ENCODE assay signal across 7 cellular contexts in the genomic region with DNA sequence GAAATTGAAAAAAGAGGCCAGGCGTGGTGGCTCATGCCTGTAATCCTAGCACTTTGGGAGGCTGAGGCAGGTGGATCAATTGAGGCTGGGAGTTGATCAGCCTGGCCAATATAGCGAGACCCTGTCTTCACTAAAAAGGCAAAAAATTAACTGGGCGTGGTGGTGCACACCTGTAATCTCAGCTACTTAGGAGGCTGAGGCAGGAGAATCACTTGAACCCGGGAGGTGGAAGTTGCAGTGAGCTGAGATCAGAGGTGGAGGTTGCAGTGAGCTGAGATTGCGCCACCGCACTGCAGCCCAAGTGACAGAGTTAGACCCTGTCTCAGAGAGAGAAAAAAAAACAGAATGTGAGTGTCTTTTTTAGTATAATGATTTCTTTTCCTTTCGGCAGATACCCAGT. TPM values are rescaled to one million over a fixed set of nuclear protein-coding genes. Genes with fewer than 3 reads are reported as not detected.
DNase-seq lines count a peak whose midpoint lies in the region; ATAC-seq and TF ChIP-seq lines count a peak whose summit lies in the region.
"Not testable (repeated sequence)": the region's sequence is repeated elsewhere in the genome, so short reads cannot be mapped to it uniquely, and the experiment has no call there.

No MANE protein-coding gene starts in this region.

- not testable (repeated sequence) for H3K9me3 Mint-ChIP-seq in CD4-positive, CD25-positive, alpha-beta regulatory T cell; activated CD4-positive, alpha-beta T cell treated with anti-CD3 and anti-CD28 coated beads, Interleukin-2, amount 10 ng/mL, durations not matched to agents 7 days and 5 days; activated naive CD4-positive, alpha-beta T cell treated with anti-CD3 and anti-CD28 coated beads, Interleukin-2, amount 10 ng/mL, durations not matched to agents 7 days and 5 days; neural progenitor cell

- not testable (repeated sequence) for ATAC-seq in CD4-positive, CD25-positive, alpha-beta regulatory T cell (ENCODE audit: low read depth in 2 of 2); left ventricle myocardium superior

- peak overlapping the region; percentile 8 to 92 (median 67) for H3K27ac Mint-ChIP-seq in CD4-positive, CD25-positive, alpha-beta regulatory T cell
- peak overlapping the region; percentile 41 for H3K27ac Mint-ChIP-seq in activated CD4-positive, alpha-beta T cell treated with anti-CD3 and anti-CD28 coated beads, Interleukin-2, amount 10 ng/mL, durations not matched to agents 7 days and 5 days
- not testable (repeated sequence) for H3K27ac Mint-ChIP-seq in activated naive CD4-positive, alpha-beta T cell treated with anti-CD3 and anti-CD28 coated beads, Interleukin-2, amount 10 ng/mL, durations not matched to agents 7 days and 5 days; neural progenitor cell

- peaks cover 20% of the 10 kb centered on the region for H3K36me3 ChIP-seq in CD4-positive, CD25-positive, alpha-beta regulatory T cell (ENCODE audit: control insufficient read depth, insufficient read depth, low read length)
- not testable (repeated sequence) for H3K36me3 ChIP-seq in KMS-11 (ENCODE audit: insufficient read depth); neural progenitor cell

- peaks cover 13% of the 10 kb centered on the region for H3K4me1 ChIP-seq in CD4-positive, CD25-positive, alpha-beta regulatory T cell (ENCODE audit: control insufficient read depth, insufficient read depth, low read length, poor library complexity, severe bottlenecking)
- H3K4me1 ChIP-seq in KMS-11 (ENCODE audit: low read depth, poor library complexity, severe bottlenecking): peaks cover 17% of the 10 kb centered on the region
- not testable (repeated sequence) for H3K4me1 ChIP-seq in neural progenitor cell

- POLR2A ChIA-PET in RWPE1 (lab: Yijun Ruan, JAX; ENCODE audit: low non-redundant PET); activated CD4-positive, alpha-beta T cell treated with anti-CD3 and anti-CD28 coated beads, Interleukin-2, amount 10 ng/mL, durations not matched to agents 7 days and 5 days (lab: Charles Lee): not testable (repeated sequence)

- not testable (repeated sequence) for H3K27ac ChIP-seq in CD4-positive, CD25-positive, alpha-beta regulatory T cell (ENCODE audit: insufficient read depth, low read length, poor library complexity, severe bottlenecking); KMS-11; neural progenitor cell
- peak overlapping the region; percentile 30; the same call in 1 of the 2 replicates for H3K27ac ChIP-seq in RWPE1

- H3K27me3 Mint-ChIP-seq in CD4-positive, CD25-positive, alpha-beta regulatory T cell; activated CD4-positive, alpha-beta T cell treated with anti-CD3 and anti-CD28 coated beads, Interleukin-2, amount 10 ng/mL, durations not matched to agents 7 days and 5 days; neural progenitor cell (ENCODE audit: insufficient read depth, low read depth): not testable (repeated sequence)
- H3K27me3 Mint-ChIP-seq in activated naive CD4-positive, alpha-beta T cell treated with anti-CD3 and anti-CD28 coated beads, Interleukin-2, amount 10 ng/mL, durations not matched to agents 7 days and 5 days: peaks cover 19% of the 10 kb centered on the region

- H3F3A ChIP-seq in neural progenitor cell (ENCODE audit: low read depth): not testable (repeated sequence)

- H3K36me3 Mint-ChIP-seq in CD4-positive, CD25-positive, alpha-beta regulatory T cell; neural progenitor cell: not testable (repeated sequence)
- peaks cover 15% of the 10 kb centered on the region for H3K36me3 Mint-ChIP-seq in activated CD4-positive, alpha-beta T cell treated with anti-CD3 and anti-CD28 coated beads, Interleukin-2, amount 10 ng/mL, durations not matched to agents 7 days and 5 days (ENCODE audit: low read depth)
- peaks cover 17% of the 10 kb centered on the region for H3K36me3 Mint-ChIP-seq in activated naive CD4-positive, alpha-beta T cell treated with anti-CD3 and anti-CD28 coated beads, Interleukin-2, amount 10 ng/mL, durations not matched to agents 7 days and 5 days

- peaks cover 12 to 48% (median 24%) of the 10 kb centered on the region in 4 donors for H3K4me1 Mint-ChIP-seq in CD4-positive, CD25-positive, alpha-beta regulatory T cell
- peaks cover 33% of the 10 kb centered on the region for H3K4me1 Mint-ChIP-seq in activated CD4-positive, alpha-beta T cell treated with anti-CD3 and anti-CD28 coated beads, Interleukin-2, amount 10 ng/mL, durations not matched to agents 7 days and 5 days
- H3K4me1 Mint-ChIP-seq in activated naive CD4-positive, alpha-beta T cell treated with anti-CD3 and anti-CD28 coated beads, Interleukin-2, amount 10 ng/mL, durations not matched to agents 7 days and 5 days: peaks cover 36% of the 10 kb centered on the region
- H3K4me1 Mint-ChIP-seq in neural progenitor cell: not testable (repeated sequence)

- peak overlapping the region; percentile 86 to 91 (median 88) for H3K4me3 Mint-ChIP-seq in CD4-positive, CD25-positive, alpha-beta regulatory T cell
- H3K4me3 Mint-ChIP-seq in activated CD4-positive, alpha-beta T cell treated with anti-CD3 and anti-CD28 coated beads, Interleukin-2, amount 10 ng/mL, durations not matched to agents 7 days and 5 days: peak overlapping the region; percentile 77
- H3K4me3 Mint-ChIP-seq in activated naive CD4-positive, alpha-beta T cell treated with anti-CD3 and anti-CD28 coated beads, Interleukin-2, amount 10 ng/mL, durations not matched to agents 7 days and 5 days: peak overlapping the region; percentile 78
- H3K4me3 Mint-ChIP-seq in neural progenitor cell: peak overlapping the region; percentile 62

- peak overlapping the region; percentile 2 for H3K4me3 ChIP-seq in CD4-positive, CD25-positive, alpha-beta regulatory T cell (ENCODE audit: low read depth, low read length)
- not testable (repeated sequence) for H3K4me3 ChIP-seq in KMS-11 (IDR thresholded peaks at IDR 0.05; ENCODE audit: insufficient read depth, low read depth, low read length); neural progenitor cell

- CTCF ChIA-PET in RWPE1 (lab: Yijun Ruan, JAX); activated naive CD4-positive, alpha-beta T cell treated with anti-CD3 and anti-CD28 coated beads, Interleukin-2, amount 10 ng/mL, durations not matched to agents 7 days and 5 days (lab: Charles Lee): not testable (repeated sequence)
- CTCF ChIA-PET in activated CD4-positive, alpha-beta T cell treated with anti-CD3 and anti-CD28 coated beads, Interleukin-2, amount 10 ng/mL, durations not matched to agents 7 days and 5 days (lab: Charles Lee): interaction anchor here (0.6 to 1.5 kb wide), 4 partner anchors 8 to 84 kb away, joined by 3 to 5 read pairs (median 4); no protein-coding TSS in a partner anchor

- intact Hi-C loops in left ventricle myocardium superior (cut with micrococcal nuclease): not testable (repeated sequence)

- not testable (repeated sequence) for DNase-seq in CD4-positive, CD25-positive, alpha-beta regulatory T cell; RWPE1 (ENCODE audit: low spot score); activated CD4-positive, alpha-beta T cell treated with anti-CD3 and anti-CD28 coated beads, Interleukin-2, amount 10 ng/mL, durations not matched to agents 7 days and 5 days; activated naive CD4-positive, alpha-beta T cell treated with anti-CD3 and anti-CD28 coated beads, Interleukin-2, amount 10 ng/mL, durations not matched to agents 7 days and 5 days; neural progenitor cell (ENCODE audit: low spot score)
- DNase-seq in left ventricle myocardium superior: peak; percentile 34

- H3K9ac ChIP-seq in KMS-11, neural progenitor cell: not testable (repeated sequence)

- H3K79me2 ChIP-seq in KMS-11 (ENCODE audit: insufficient read depth, low read depth) (peaks cover 24% of the 10 kb centered on the region), neural progenitor cell (ENCODE audit: low read depth) (peaks cover 27% of the 10 kb centered on the region)

- H2AFZ ChIP-seq in KMS-11 (ENCODE audit: low read depth); neural progenitor cell (replicated peaks): not testable (repeated sequence)

- not testable (repeated sequence) for H4K20me1 ChIP-seq in KMS-11 (ENCODE audit: insufficient read depth)
- peaks cover 15% of the 10 kb centered on the region for H4K20me1 ChIP-seq in neural progenitor cell (ENCODE audit: low read depth)

- H3K27me3 ChIP-seq in CD4-positive, CD25-positive, alpha-beta regulatory T cell (ENCODE audit: control insufficient read depth, insufficient read depth, low read length); KMS-11 (ENCODE audit: insufficient read depth, low read depth); neural progenitor cell: not testable (repeated sequence)

- not testable (repeated sequence) for TF ChIP-seq CTCF in KMS-11 (conservative IDR thresholded peaks at IDR 0.05; ENCODE audit: low read depth, low read length); RWPE1 (conservative IDR thresholded peaks at IDR 0.05; ENCODE audit: low read depth); neural progenitor cell (IDR thresholded peaks at IDR 0.05)

- not testable (repeated sequence) for H3K9me3 ChIP-seq in CD4-positive, CD25-positive, alpha-beta regulatory T cell (ENCODE audit: control insufficient read depth in 2 of 2, low read length in 2 of 2); neural progenitor cell (ENCODE audit: low read depth)

- H3K4me2 ChIP-seq in KMS-11: peak overlapping the region; percentile 99; the same call in 1 of the 2 replicates
- H3K4me2 ChIP-seq in neural progenitor cell: not testable (repeated sequence)

RNA-seq across cellular contexts. Expression of gene DENND10, which starts 2.0 kb away (rescaled TPM):
- total RNA-seq in CD4-positive, CD25-positive, alpha-beta regulatory T cell: 82.6 TPM
- 100 to 1,000 TPM in 1 of 4 donors, 10 to 100 TPM in 3; 72.3 to 121 (median 92.3) TPM for polyA plus RNA-seq in CD4-positive, CD25-positive, alpha-beta regulatory T cell
- total RNA-seq in activated CD4-positive, alpha-beta T cell treated with anti-CD3 and anti-CD28 coated beads, Interleukin-2, amount 10 ng/mL, durations not matched to agents 7 days and 5 days: 10 to 100 TPM; 45.4 to 49.4 TPM
- total RNA-seq in left ventricle myocardium superior: 19.7 TPM
- total RNA-seq in neural progenitor cell (ENCODE audit: low replicate concordance): 93.0 and 112 TPM in 2 replicates

RNA-seq across cellular contexts. Expression of gene EIF3A, which starts 25.3 kb away (rescaled TPM):
- 203 TPM for total RNA-seq in CD4-positive, CD25-positive, alpha-beta regulatory T cell
- polyA plus RNA-seq in CD4-positive, CD25-positive, alpha-beta regulatory T cell: 10 to 100 TPM; 66.4 to 74.8 (median 68.6) TPM
- 100 to 1,000 TPM; 132 to 145 TPM for total RNA-seq in activated CD4-positive, alpha-beta T cell treated with anti-CD3 and anti-CD28 coated beads, Interleukin-2, amount 10 ng/mL, durations not matched to agents 7 days and 5 days
- total RNA-seq in left ventricle myocardium superior (106 TPM), neural progenitor cell (ENCODE audit: low replicate concordance) (133 and 134 TPM in 2 replicates)

RNA-seq across cellular contexts. Expression of gene SFXN4, which starts 59.6 kb away (rescaled TPM):
- 10.7 TPM for total RNA-seq in CD4-positive, CD25-positive, alpha-beta regulatory T cell
- 10 to 100 TPM; 10.7 to 23.7 (median 16.5) TPM for polyA plus RNA-seq in CD4-positive, CD25-positive, alpha-beta regulatory T cell
- total RNA-seq in activated CD4-positive, alpha-beta T cell treated with anti-CD3 and anti-CD28 coated beads, Interleukin-2, amount 10 ng/mL, durations not matched to agents 7 days and 5 days: 10 to 100 TPM; 19.0 to 20.1 TPM
- total RNA-seq in left ventricle myocardium superior (43.0 TPM), neural progenitor cell (ENCODE audit: low replicate concordance) (13.2 and 16.7 TPM in 2 replicates)
